8 cellular contexts compared by ENCODE assay signal in the genomic region with DNA sequence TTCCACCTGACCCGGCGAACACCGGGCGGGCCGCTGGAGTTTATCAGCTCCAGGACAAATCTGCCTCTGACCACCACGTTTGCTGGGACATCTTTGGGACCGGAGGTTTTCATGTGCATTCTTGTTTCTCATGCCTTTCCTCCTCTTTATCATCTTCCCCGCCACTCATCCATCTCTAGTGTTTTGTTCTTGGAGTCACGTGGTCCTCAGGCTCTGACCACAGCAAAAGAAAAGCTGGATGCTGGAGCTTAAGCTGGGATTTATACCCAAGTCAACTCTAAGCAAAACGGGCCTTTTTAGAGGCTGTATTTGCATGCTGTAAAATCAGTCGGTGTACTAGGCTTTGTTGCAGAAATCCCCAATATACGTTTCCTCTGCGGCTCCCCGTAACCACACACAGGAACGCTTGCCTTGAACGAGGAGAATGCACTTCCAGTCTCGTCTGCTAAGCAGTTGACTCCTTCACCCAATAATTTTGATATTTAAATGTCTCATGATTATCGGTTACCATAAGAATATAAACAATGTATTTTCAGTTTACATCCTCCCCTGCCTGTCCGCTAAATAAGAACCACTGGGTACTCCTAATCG. TPM values are rescaled to one million over a fixed set of nuclear protein-coding genes. Genes with fewer than 3 reads are reported as not detected.
DNase-seq lines count a peak whose midpoint lies in the region; ATAC-seq and TF ChIP-seq lines count a peak whose summit lies in the region.

No MANE protein-coding gene starts in this region.

- intact Hi-C loops in CD4-positive, alpha-beta T cell (cut with DNase I, micrococcal nuclease): loop anchor here (1.0 to 5.0 kb wide), 4 partner anchors 7 to 908 kb away; partner anchors contain the start of genes BRD9 (in 1 of the 2) and TRIP13 (in 1 of the 2)
- intact Hi-C loops in activated T-helper 2 cell treated with anti-CD3 and anti-CD28 coated beads, Interferon-gamma antibody, Interleukin-2, Interleukin-4, amounts not matched to agents 10 μg/mL and 5 μg/mL and 100 μg/mL, durations not matched to agents 14 hours and 24 hours and 36 hours (cut with micrococcal nuclease): loop anchor here (1.0 to 5.0 kb wide), 2 partner anchors 7 to 413 kb away; no protein-coding TSS in a partner anchor
- intact Hi-C loops in prostate gland (cut with DNase I): no loop called here

- 16% methylated on average over 20 of the region's 20 CpGs for WGBS in prostate gland

- H3K36me3 ChIP-seq in cardiac muscle cell: peaks cover 32% of the 10 kb centered on the region
- H3K36me3 ChIP-seq in prostate gland: peaks cover 2 to 5% of the 10 kb centered on the region in 2 donors

- H3K27ac ChIP-seq in CD4-positive, alpha-beta T cell (ENCODE audit: low read depth, low read length): peak overlapping the region; percentile 89
- H3K27ac ChIP-seq in cardiac muscle cell (peak overlapping the region; percentile 94), prostate gland (peak overlapping the region; percentile 65 to 74)

- no peaks in the 10 kb centered on the region for H3K9me3 ChIP-seq in CD4-positive, alpha-beta T cell (ENCODE audit: control insufficient read depth, low read length)
- no peaks in the 10 kb centered on the region for H3K9me3 ChIP-seq in cardiac muscle cell (ENCODE audit: low read depth)
- H3K9me3 ChIP-seq in prostate gland: no peaks in the 10 kb centered on the region

- TF ChIP-seq CTCF in CD4-positive, alpha-beta T cell (IDR thresholded peaks at IDR 0.05): no peak
- TF ChIP-seq CTCF in cardiac muscle cell (IDR thresholded peaks at IDR 0.05; ENCODE audit: low read depth, low read length) (no peak), prostate gland (IDR thresholded peaks at IDR 0.05) (no peak)

- peak overlapping the region; percentile 56 for H3K4me3 ChIP-seq in cardiac muscle cell
- H3K4me3 ChIP-seq in prostate gland: peak overlapping the region; percentile 49 to 85

- peaks cover 83% of the 10 kb centered on the region for H3K36me3 Mint-ChIP-seq in CD4-positive, alpha-beta T cell (ENCODE audit: low read depth)
- peaks cover 69% of the 10 kb centered on the region for H3K36me3 Mint-ChIP-seq in activated T-helper 2 cell treated with anti-CD3 and anti-CD28 coated beads, Interferon-gamma antibody, Interleukin-2, Interleukin-4, amounts not matched to agents 10 μg/mL and 5 μg/mL and 100 μg/mL, durations not matched to agents 14 hours and 24 hours and 36 hours (ENCODE audit: low read depth)

- CTCF ChIA-PET in CD4-positive, alpha-beta T cell (lab: Charles Lee): no interaction called here

- no peaks in the 10 kb centered on the region for H3K27me3 ChIP-seq in CD4-positive, alpha-beta T cell (ENCODE audit: control insufficient read depth, insufficient read depth, low read length)
- H3K27me3 ChIP-seq in cardiac muscle cell: no peaks in the 10 kb centered on the region
- no peaks in the 10 kb centered on the region for H3K27me3 ChIP-seq in prostate gland (replicated peaks; ENCODE audit: insufficient read depth)

- peaks cover 65% of the 10 kb centered on the region for H3K4me1 Mint-ChIP-seq in CD4-positive, alpha-beta T cell (ENCODE audit: low read depth)
- H3K4me1 Mint-ChIP-seq in activated T-helper 2 cell treated with anti-CD3 and anti-CD28 coated beads, Interferon-gamma antibody, Interleukin-2, Interleukin-4, amounts not matched to agents 10 μg/mL and 5 μg/mL and 100 μg/mL, durations not matched to agents 14 hours and 24 hours and 36 hours (ENCODE audit: low read depth): peaks cover 35% of the 10 kb centered on the region

- H3K4me1 ChIP-seq in cardiac muscle cell (ENCODE audit: low read depth) (peaks cover 38% of the 10 kb centered on the region), prostate gland (replicated peaks) (no peaks in the 10 kb centered on the region)

- no peaks in the 10 kb centered on the region for H3K9me3 Mint-ChIP-seq in CD4-positive, alpha-beta T cell
- H3K9me3 Mint-ChIP-seq in activated T-helper 2 cell treated with anti-CD3 and anti-CD28 coated beads, Interferon-gamma antibody, Interleukin-2, Interleukin-4, amounts not matched to agents 10 μg/mL and 5 μg/mL and 100 μg/mL, durations not matched to agents 14 hours and 24 hours and 36 hours: no peaks in the 10 kb centered on the region

- DNase-seq in CD4-positive, alpha-beta T cell: peak in 4 of 10 experiments; percentile 16 to 51 (median 23)
- DNase-seq in NCI-H2196 treated with DMSO at 0.1 percent for 48 hours (lab: John Stamatoyannopoulos, UW; ENCODE audit: unreplicated experiment): peak; percentile 10
- DNase-seq in activated T-helper 2 cell treated with anti-CD3 and anti-CD28 coated beads, Interferon-gamma antibody, Interleukin-2, Interleukin-4, amounts not matched to agents 10 μg/mL and 5 μg/mL and 100 μg/mL, durations not matched to agents 14 hours and 24 hours and 36 hours (ENCODE audit: low spot score): peak; percentile 24
- DNase-seq in cardiac muscle cell (ENCODE audit: low read depth in 1 of 2, low spot score in 1 of 2): peak; percentile 20 to 24
- DNase-seq in prostate gland (ENCODE audit: low spot score): no peak
- DNase-seq in NK-92 treated with Interleukin-12 subunit alpha and Interleukin-12 subunit beta, amount 100 ng/mL, for 24 hours (lab: John Stamatoyannopoulos, UW): no peak
- DNase-seq in stimulated activated CD4-positive, alpha-beta T cell treated with anti-CD3 and anti-CD28 coated beads, Interleukin-4, amount 100 ng/mL, for 4 hours: no peak

- no peak for TF ChIP-seq POLR2A in prostate gland (IDR thresholded peaks at IDR 0.05)

- peak overlapping the region; percentile 99 for H3K27ac Mint-ChIP-seq in CD4-positive, alpha-beta T cell
- peak overlapping the region; percentile 97 for H3K27ac Mint-ChIP-seq in activated T-helper 2 cell treated with anti-CD3 and anti-CD28 coated beads, Interferon-gamma antibody, Interleukin-2, Interleukin-4, amounts not matched to agents 10 μg/mL and 5 μg/mL and 100 μg/mL, durations not matched to agents 14 hours and 24 hours and 36 hours

- peak; percentile 47 for ATAC-seq in CD4-positive, alpha-beta T cell (ENCODE audit: poor library complexity)
- peak; percentile 4 for ATAC-seq in GM21447 (IDR thresholded peaks at IDR 0.05; ENCODE audit: unreplicated experiment)

- no peaks in the 10 kb centered on the region for H3K27me3 Mint-ChIP-seq in CD4-positive, alpha-beta T cell
- H3K27me3 Mint-ChIP-seq in activated T-helper 2 cell treated with anti-CD3 and anti-CD28 coated beads, Interferon-gamma antibody, Interleukin-2, Interleukin-4, amounts not matched to agents 10 μg/mL and 5 μg/mL and 100 μg/mL, durations not matched to agents 14 hours and 24 hours and 36 hours (ENCODE audit: low read depth): no peaks in the 10 kb centered on the region

- POLR2A ChIA-PET in CD4-positive, alpha-beta T cell (lab: Charles Lee): interaction anchor here (1.0 to 2.5 kb wide), 5 partner anchors 8 to 1327 kb away, joined by 3 to 15 read pairs (median 4); no protein-coding TSS in a partner anchor

- H3K4me3 Mint-ChIP-seq in CD4-positive, alpha-beta T cell: peak overlapping the region; percentile 100
- H3K4me3 Mint-ChIP-seq in activated T-helper 2 cell treated with anti-CD3 and anti-CD28 coated beads, Interferon-gamma antibody, Interleukin-2, Interleukin-4, amounts not matched to agents 10 μg/mL and 5 μg/mL and 100 μg/mL, durations not matched to agents 14 hours and 24 hours and 36 hours (ENCODE audit: low read depth): peak overlapping the region; percentile 96

RNA-seq across cellular contexts. Expression of gene NDUFS6, which starts 0.6 kb away (rescaled TPM):
- 10 to 100 TPM; 13.1 to 17.5 TPM for total RNA-seq in CD4-positive, alpha-beta T cell
- 31.6 and 39.9 TPM in 2 replicates for total RNA-seq in activated T-helper 2 cell treated with anti-CD3 and anti-CD28 coated beads, Interferon-gamma antibody, Interleukin-2, Interleukin-4, amounts not matched to agents 10 μg/mL and 5 μg/mL and 100 μg/mL, durations not matched to agents 14 hours and 24 hours and 36 hours
- 141 and 286 TPM in 2 replicates for total RNA-seq in cardiac muscle cell
- polyA plus RNA-seq in cardiac muscle cell: 281 and 371 TPM in 2 replicates
- total RNA-seq in prostate gland: 10 to 100 TPM; 27.8 to 70.2 TPM

RNA-seq across cellular contexts. Expression of gene MRPL36, which starts 0.9 kb away (rescaled TPM):
- 10 to 100 TPM; 14.3 to 18.2 TPM for total RNA-seq in CD4-positive, alpha-beta T cell
- total RNA-seq in activated T-helper 2 cell treated with anti-CD3 and anti-CD28 coated beads, Interferon-gamma antibody, Interleukin-2, Interleukin-4, amounts not matched to agents 10 μg/mL and 5 μg/mL and 100 μg/mL, durations not matched to agents 14 hours and 24 hours and 36 hours: 96.1 and 96.4 TPM in 2 replicates
- total RNA-seq in cardiac muscle cell (73.9 and 101 TPM in 2 replicates), prostate gland (10 to 100 TPM; 47.9 to 66.3 TPM)
- polyA plus RNA-seq in cardiac muscle cell: 195 and 206 TPM in 2 replicates

Comparison
In these comparisons a context has a peak if more than half of its experiments do, and no peak if none do; other contexts are left out.
1. DNase-seq: peak in NCI-H2196 treated with DMSO at 0.1 percent for 48 hours (single experiment), activated T-helper 2 cell treated with anti-CD3 and anti-CD28 coated beads, Interferon-gamma antibody, Interleukin-2, Interleukin-4, amounts not matched to agents 10 μg/mL and 5 μg/mL and 100 μg/mL, durations not matched to agents 14 hours and 24 hours and 36 hours (single experiment) and cardiac muscle cell (2 of 2); none in prostate gland (single experiment), NK-92 treated with Interleukin-12 subunit alpha and Interleukin-12 subunit beta, amount 100 ng/mL, for 24 hours (single experiment) and stimulated activated CD4-positive, alpha-beta T cell treated with anti-CD3 and anti-CD28 coated beads, Interleukin-4, amount 100 ng/mL, for 4 hours (0 of 2).
2. Peak in every context shown above with its lines, with median percentiles within 50 percentile points of each other: H3K27ac ChIP-seq.